ENCODE assay signal across 14 cellular contexts in the genomic region with DNA sequence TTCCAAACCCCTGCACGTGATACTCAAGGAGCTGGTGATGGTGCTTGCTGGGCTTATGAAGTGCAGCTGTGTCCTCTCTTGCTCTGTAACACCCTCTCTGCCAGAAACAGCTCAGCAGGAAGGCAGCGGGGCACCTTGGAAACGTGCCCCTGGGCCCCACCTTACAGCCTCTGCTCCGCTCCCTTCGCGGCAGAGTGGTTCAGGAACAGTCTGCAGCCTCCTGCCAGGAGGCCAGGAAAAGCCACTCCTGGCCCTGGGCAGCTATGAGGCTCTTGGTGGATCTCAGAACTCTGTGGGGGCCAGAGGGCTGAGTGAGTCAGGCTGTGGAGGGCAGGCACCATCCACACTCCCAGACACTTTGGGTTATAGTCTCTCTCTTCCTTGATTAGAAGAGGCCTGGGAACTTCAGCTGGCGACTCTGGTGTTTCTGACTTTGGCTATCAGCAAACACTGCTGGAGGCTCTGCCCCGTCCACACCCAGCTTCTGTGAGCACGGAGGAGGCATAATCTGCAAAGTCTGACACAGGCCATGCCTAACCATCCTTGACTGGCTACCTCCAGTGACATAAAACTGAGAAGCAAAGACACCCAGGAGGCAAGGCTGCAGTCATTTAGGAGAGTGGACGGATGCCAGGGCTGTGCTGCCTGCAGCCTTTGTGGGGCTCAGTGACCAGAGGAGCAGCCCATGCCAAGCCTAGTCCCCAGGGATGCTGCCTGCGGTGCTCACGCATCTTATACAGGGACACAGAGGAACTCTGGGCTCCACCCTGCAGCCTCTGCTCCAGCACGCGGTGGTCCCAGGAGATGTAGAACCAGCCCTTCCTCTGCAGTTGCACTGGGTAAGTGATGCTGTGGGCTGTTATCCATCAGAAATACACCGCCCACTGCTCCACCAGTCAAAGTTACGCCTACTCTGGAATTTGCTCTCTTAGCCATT.
DNase-seq lines count a peak whose midpoint lies in the region; ATAC-seq and TF ChIP-seq lines count a peak whose summit lies in the region.
"Had no signal": no experiment of that assay in that cellular context is flagged by ENCODE, and none has a peak within 500 bp of the region (broad histone marks: within the 10 kb centered on the region; RNA-seq: fewer than 3 reads in every experiment).

No MANE protein-coding gene starts in this region.

- ATAC-seq in GM18868 (IDR thresholded peaks at IDR 0.05; ENCODE audit: unreplicated experiment) = no peak
- ATAC-seq: WTC11 had no signal

- no peak overlapping the region for H3K27ac Mint-ChIP-seq in T-helper 2 cell treated with Interferon-gamma antibody and Interleukin-4, amounts not matched to agents 5 μg/mL and 100 μg/mL, for 36 hours
- H3K27ac Mint-ChIP-seq in activated naive CD8-positive, alpha-beta T cell treated with anti-CD3 and anti-CD28 coated beads for 36 hours = no peak overlapping the region
- H3K27ac Mint-ChIP-seq: activated T-helper 2 cell treated with anti-CD3 and anti-CD28 coated beads, Interferon-gamma antibody, Interleukin-2, Interleukin-4, amounts not matched to agents 10 μg/mL and 5 μg/mL and 100 μg/mL, durations not matched to agents 14 hours and 24 hours and 36 hours; WTC11 had no signal

- H3K27me3 ChIP-seq in right atrium auricular region = no peaks in the 10 kb centered on the region
- no peaks in the 10 kb centered on the region for H3K27me3 ChIP-seq in suprapubic skin

- DNase-seq in T-helper 2 cell treated with Interferon-gamma antibody and Interleukin-4, amounts not matched to agents 5 μg/mL and 100 μg/mL, for 36 hours (ENCODE audit: low spot score) = peak; percentile 3
- no peak for DNase-seq in T-helper 2 cell
- peak; percentile 60 for DNase-seq in right atrium auricular region (ENCODE audit: low spot score)
- DNase-seq in suprapubic skin (ENCODE audit: low spot score in 2 of 2) = peak; percentile 83 to 90
- DNase-seq in activated naive CD8-positive, alpha-beta T cell treated with anti-CD3 and anti-CD28 coated beads for 36 hours = no peak
- no peak for DNase-seq in 8988T
- DNase-seq: AML-193; mammary epithelial cell; NCI-H2171; stimulated activated CD4-positive, alpha-beta T cell treated with anti-CD3 and anti-CD28 coated beads, Interleukin-4, amount 100 ng/mL, for 4 hours had no signal

- H3K4me3 ChIP-seq in right atrium auricular region (no peak overlapping the region), suprapubic skin (no peak overlapping the region)

- H3K4me1 Mint-ChIP-seq in T-helper 2 cell treated with Interferon-gamma antibody and Interleukin-4, amounts not matched to agents 5 μg/mL and 100 μg/mL, for 36 hours (ENCODE audit: low read depth) = peaks cover 24% of the 10 kb centered on the region
- H3K4me1 Mint-ChIP-seq in activated naive CD8-positive, alpha-beta T cell treated with anti-CD3 and anti-CD28 coated beads for 36 hours = peaks cover 8% of the 10 kb centered on the region
- H3K4me1 Mint-ChIP-seq: WTC11 had no signal

- no peak for TF ChIP-seq POLR2A in suprapubic skin (IDR thresholded peaks at IDR 0.05)

- no peak overlapping the region for H3K4me3 Mint-ChIP-seq in T-helper 2 cell treated with Interferon-gamma antibody and Interleukin-4, amounts not matched to agents 5 μg/mL and 100 μg/mL, for 36 hours
- no peak overlapping the region for H3K4me3 Mint-ChIP-seq in activated naive CD8-positive, alpha-beta T cell treated with anti-CD3 and anti-CD28 coated beads for 36 hours
- H3K4me3 Mint-ChIP-seq: WTC11 had no signal

- peaks cover 5% of the 10 kb centered on the region for H3K9me3 Mint-ChIP-seq in T-helper 2 cell treated with Interferon-gamma antibody and Interleukin-4, amounts not matched to agents 5 μg/mL and 100 μg/mL, for 36 hours
- peaks cover 4% of the 10 kb centered on the region for H3K9me3 Mint-ChIP-seq in activated naive CD8-positive, alpha-beta T cell treated with anti-CD3 and anti-CD28 coated beads for 36 hours

- TF ChIP-seq EP300 in suprapubic skin (IDR thresholded peaks at IDR 0.05) = no peak

- H3K27me3 Mint-ChIP-seq in T-helper 2 cell treated with Interferon-gamma antibody and Interleukin-4, amounts not matched to agents 5 μg/mL and 100 μg/mL, for 36 hours (ENCODE audit: low read depth) = peaks cover 13% of the 10 kb centered on the region
- H3K27me3 Mint-ChIP-seq in activated naive CD8-positive, alpha-beta T cell treated with anti-CD3 and anti-CD28 coated beads for 36 hours = no peaks in the 10 kb centered on the region

- peaks cover 2% of the 10 kb centered on the region for H3K36me3 Mint-ChIP-seq in T-helper 2 cell treated with Interferon-gamma antibody and Interleukin-4, amounts not matched to agents 5 μg/mL and 100 μg/mL, for 36 hours (ENCODE audit: low read depth)
- no peaks in the 10 kb centered on the region for H3K36me3 Mint-ChIP-seq in activated naive CD8-positive, alpha-beta T cell treated with anti-CD3 and anti-CD28 coated beads for 36 hours

- H3K9me3 ChIP-seq in right atrium auricular region (no peaks in the 10 kb centered on the region), suprapubic skin (no peaks in the 10 kb centered on the region)

- H3K27ac ChIP-seq in adipose tissue (ENCODE audit: low read depth, low read length) (peak overlapping the region; percentile 6), right atrium auricular region (peak overlapping the region; percentile 1 to 32), suprapubic skin (peak overlapping the region; percentile 72)

- H3K36me3 ChIP-seq in right atrium auricular region (no peaks in the 10 kb centered on the region), suprapubic skin (no peaks in the 10 kb centered on the region)

- TF ChIP-seq CTCF in right atrium auricular region (IDR thresholded peaks at IDR 0.05) (no peak), suprapubic skin (IDR thresholded peaks at IDR 0.05) (no peak)

- H3K4me1 ChIP-seq in right atrium auricular region (peaks cover 0 to 18% of the 10 kb centered on the region in 2 donors), suprapubic skin (peaks cover 6% of the 10 kb centered on the region)

- 55 to 70% (median 59%) methylated on average over 16 of the region's 16 CpGs for WGBS in adipose tissue, 3 donors
- 48% methylated on average over 9 of the region's 16 CpGs for WGBS in suprapubic skin

Comparison
In these comparisons a context has a peak if more than half of its experiments do, and no peak if none do; other contexts are left out.
1. DNase-seq: peak in T-helper 2 cell treated with Interferon-gamma antibody and Interleukin-4, amounts not matched to agents 5 μg/mL and 100 μg/mL, for 36 hours (single experiment), right atrium auricular region (single experiment) and suprapubic skin (2 of 2); none in T-helper 2 cell (0 of 5), activated naive CD8-positive, alpha-beta T cell treated with anti-CD3 and anti-CD28 coated beads for 36 hours (single experiment) and 8988T (single experiment).
2. H3K27ac ChIP-seq: peak in every context shown above with its lines; median percentile 72 in suprapubic skin; 16 in right atrium auricular region; 6 in adipose tissue.